1 cellular context compared by ENCODE assay signal in the genomic region with DNA sequence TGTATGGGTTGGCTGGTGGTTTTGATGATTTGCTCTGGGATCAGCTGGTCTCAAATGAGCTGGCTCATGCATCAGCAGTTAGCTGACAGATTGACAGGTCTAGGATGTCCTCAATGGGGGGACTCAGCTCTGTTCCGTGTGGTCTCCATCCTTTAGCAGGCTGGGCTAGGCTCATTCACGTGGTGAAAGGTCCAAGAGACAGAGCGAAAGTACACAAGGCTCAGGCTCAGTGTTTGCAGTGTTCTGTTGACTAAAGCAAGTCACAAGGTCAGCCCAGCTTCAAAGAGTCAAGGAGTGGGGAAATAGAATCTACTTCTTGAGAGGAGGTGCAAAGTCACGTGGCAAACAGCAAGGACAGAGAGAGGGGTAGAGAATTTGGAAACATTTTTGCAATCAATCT.
TF ChIP-seq lines count a peak whose summit lies in the region.

No MANE protein-coding gene starts in this region.

TF ChIP-seq in HepG2, 621 proteins besides CTCF, POLR2A, EP300 and RAD21 (continued from another document and continues in another):
- TF ChIP-seq, protein P1, sequence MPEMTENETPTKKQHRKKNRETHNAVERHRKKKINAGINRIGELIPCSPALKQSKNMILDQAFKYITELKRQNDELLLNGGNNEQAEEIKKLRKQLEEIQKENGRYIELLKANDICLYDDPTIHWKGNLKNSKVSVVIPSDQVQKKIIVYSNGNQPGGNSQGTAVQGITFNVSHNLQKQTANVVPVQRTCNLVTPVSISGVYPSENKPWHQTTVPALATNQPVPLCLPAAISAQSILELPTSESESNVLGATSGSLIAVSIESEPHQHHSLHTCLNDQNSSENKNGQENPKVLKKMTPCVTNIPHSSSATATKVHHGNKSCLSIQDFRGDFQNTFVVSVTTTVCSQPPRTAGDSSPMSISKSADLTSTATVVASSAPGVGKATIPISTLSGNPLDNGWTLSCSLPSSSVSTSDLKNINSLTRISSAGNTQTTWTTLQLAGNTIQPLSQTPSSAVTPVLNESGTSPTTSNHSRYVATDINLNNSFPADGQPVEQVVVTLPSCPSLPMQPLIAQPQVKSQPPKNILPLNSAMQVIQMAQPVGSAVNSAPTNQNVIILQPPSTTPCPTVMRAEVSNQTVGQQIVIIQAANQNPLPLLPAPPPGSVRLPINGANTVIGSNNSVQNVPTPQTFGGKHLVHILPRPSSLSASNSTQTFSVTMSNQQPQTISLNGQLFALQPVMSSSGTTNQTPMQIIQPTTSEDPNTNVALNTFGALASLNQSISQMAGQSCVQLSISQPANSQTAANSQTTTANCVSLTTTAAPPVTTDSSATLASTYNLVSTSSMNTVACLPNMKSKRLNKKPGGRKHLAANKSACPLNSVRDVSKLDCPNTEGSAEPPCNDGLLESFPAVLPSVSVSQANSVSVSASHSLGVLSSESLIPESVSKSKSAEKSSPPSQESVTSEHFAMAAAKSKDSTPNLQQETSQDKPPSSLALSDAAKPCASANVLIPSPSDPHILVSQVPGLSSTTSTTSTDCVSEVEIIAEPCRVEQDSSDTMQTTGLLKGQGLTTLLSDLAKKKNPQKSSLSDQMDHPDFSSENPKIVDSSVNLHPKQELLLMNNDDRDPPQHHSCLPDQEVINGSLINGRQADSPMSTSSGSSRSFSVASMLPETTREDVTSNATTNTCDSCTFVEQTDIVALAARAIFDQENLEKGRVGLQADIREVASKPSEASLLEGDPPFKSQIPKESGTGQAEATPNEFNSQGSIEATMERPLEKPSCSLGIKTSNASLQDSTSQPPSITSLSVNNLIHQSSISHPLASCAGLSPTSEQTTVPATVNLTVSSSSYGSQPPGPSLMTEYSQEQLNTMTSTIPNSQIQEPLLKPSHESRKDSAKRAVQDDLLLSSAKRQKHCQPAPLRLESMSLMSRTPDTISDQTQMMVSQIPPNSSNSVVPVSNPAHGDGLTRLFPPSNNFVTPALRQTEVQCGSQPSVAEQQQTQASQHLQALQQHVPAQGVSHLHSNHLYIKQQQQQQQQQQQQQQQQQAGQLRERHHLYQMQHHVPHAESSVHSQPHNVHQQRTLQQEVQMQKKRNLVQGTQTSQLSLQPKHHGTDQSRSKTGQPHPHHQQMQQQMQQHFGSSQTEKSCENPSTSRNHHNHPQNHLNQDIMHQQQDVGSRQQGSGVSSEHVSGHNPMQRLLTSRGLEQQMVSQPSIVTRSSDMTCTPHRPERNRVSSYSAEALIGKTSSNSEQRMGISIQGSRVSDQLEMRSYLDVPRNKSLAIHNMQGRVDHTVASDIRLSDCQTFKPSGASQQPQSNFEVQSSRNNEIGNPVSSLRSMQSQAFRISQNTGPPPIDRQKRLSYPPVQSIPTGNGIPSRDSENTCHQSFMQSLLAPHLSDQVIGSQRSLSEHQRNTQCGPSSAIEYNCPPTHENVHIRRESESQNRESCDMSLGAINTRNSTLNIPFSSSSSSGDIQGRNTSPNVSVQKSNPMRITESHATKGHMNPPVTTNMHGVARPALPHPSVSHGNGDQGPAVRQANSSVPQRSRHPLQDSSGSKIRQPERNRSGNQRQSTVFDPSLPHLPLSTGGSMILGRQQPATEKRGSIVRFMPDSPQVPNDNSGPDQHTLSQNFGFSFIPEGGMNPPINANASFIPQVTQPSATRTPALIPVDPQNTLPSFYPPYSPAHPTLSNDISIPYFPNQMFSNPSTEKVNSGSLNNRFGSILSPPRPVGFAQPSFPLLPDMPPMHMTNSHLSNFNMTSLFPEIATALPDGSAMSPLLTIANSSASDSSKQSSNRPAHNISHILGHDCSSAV (CRISPR knock-in tag; IDR thresholded peaks at IDR 0.05; ENCODE audit: borderline replicate concordance): no peak
- TF ChIP-seq ZNF496 (CRISPR knock-in tag; IDR thresholded peaks at IDR 0.05; ENCODE audit: insufficient replicate concordance): no peak
- no peak for TF ChIP-seq IKZF1 (IDR thresholded peaks at IDR 0.05)
- TF ChIP-seq JUNB (CRISPR knock-in tag; IDR thresholded peaks at IDR 0.05; ENCODE audit: borderline replicate concordance): no peak
- TF ChIP-seq HDAC6 (IDR thresholded peaks at IDR 0.05; ENCODE audit: low read depth, low read length): no peak
- TF ChIP-seq CHD4 (IDR thresholded peaks at IDR 0.05; ENCODE audit: borderline replicate concordance, low read length): no peak
- peak; percentile 29 for TF ChIP-seq ZNF781 (CRISPR knock-in tag; IDR thresholded peaks at IDR 0.05; ENCODE audit: borderline replicate concordance, not compliant biosample characterization)
- TF ChIP-seq, protein P2, sequence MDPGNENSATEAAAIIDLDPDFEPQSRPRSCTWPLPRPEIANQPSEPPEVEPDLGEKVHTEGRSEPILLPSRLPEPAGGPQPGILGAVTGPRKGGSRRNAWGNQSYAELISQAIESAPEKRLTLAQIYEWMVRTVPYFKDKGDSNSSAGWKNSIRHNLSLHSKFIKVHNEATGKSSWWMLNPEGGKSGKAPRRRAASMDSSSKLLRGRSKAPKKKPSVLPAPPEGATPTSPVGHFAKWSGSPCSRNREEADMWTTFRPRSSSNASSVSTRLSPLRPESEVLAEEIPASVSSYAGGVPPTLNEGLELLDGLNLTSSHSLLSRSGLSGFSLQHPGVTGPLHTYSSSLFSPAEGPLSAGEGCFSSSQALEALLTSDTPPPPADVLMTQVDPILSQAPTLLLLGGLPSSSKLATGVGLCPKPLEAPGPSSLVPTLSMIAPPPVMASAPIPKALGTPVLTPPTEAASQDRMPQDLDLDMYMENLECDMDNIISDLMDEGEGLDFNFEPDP (CRISPR knock-in tag; conservative IDR thresholded peaks at IDR 0.05): no peak
- TF ChIP-seq ZNF329 (CRISPR knock-in tag; IDR thresholded peaks at IDR 0.05; ENCODE audit: low read depth): no peak; the same call in 1 of the 2 replicates
- TF ChIP-seq, protein P3, sequence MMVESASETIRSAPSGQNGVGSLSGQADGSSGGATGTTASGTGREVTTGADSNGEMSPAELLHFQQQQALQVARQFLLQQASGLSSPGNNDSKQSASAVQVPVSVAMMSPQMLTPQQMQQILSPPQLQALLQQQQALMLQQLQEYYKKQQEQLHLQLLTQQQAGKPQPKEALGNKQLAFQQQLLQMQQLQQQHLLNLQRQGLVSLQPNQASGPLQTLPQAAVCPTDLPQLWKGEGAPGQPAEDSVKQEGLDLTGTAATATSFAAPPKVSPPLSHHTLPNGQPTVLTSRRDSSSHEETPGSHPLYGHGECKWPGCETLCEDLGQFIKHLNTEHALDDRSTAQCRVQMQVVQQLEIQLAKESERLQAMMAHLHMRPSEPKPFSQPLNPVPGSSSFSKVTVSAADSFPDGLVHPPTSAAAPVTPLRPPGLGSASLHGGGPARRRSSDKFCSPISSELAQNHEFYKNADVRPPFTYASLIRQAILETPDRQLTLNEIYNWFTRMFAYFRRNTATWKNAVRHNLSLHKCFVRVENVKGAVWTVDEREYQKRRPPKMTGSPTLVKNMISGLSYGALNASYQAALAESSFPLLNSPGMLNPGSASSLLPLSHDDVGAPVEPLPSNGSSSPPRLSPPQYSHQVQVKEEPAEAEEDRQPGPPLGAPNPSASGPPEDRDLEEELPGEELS (CRISPR knock-in tag; IDR thresholded peaks at IDR 0.05): peak; percentile 92
- no peak for TF ChIP-seq MTF2 (CRISPR knock-in tag; IDR thresholded peaks at IDR 0.05; ENCODE audit: borderline replicate concordance)
- TF ChIP-seq, protein P4, sequence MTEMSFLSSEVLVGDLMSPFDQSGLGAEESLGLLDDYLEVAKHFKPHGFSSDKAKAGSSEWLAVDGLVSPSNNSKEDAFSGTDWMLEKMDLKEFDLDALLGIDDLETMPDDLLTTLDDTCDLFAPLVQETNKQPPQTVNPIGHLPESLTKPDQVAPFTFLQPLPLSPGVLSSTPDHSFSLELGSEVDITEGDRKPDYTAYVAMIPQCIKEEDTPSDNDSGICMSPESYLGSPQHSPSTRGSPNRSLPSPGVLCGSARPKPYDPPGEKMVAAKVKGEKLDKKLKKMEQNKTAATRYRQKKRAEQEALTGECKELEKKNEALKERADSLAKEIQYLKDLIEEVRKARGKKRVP (CRISPR knock-in tag; IDR thresholded peaks at IDR 0.05): no peak
- TF ChIP-seq, protein P5, sequence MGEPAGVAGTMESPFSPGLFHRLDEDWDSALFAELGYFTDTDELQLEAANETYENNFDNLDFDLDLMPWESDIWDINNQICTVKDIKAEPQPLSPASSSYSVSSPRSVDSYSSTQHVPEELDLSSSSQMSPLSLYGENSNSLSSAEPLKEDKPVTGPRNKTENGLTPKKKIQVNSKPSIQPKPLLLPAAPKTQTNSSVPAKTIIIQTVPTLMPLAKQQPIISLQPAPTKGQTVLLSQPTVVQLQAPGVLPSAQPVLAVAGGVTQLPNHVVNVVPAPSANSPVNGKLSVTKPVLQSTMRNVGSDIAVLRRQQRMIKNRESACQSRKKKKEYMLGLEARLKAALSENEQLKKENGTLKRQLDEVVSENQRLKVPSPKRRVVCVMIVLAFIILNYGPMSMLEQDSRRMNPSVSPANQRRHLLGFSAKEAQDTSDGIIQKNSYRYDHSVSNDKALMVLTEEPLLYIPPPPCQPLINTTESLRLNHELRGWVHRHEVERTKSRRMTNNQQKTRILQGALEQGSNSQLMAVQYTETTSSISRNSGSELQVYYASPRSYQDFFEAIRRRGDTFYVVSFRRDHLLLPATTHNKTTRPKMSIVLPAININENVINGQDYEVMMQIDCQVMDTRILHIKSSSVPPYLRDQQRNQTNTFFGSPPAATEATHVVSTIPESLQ (CRISPR knock-in tag; conservative IDR thresholded peaks at IDR 0.05): no peak
- peak; percentile 92 for TF ChIP-seq ISL2 (CRISPR knock-in tag; IDR thresholded peaks at IDR 0.05)
- TF ChIP-seq SP4 (CRISPR knock-in tag; IDR thresholded peaks at IDR 0.05): peak; percentile 55; the same call in 1 of the 2 replicates
- peak; percentile 61; the same call in 1 of the 2 replicates for TF ChIP-seq ZNF343 (CRISPR knock-in tag; IDR thresholded peaks at IDR 0.05)
- peak; percentile 70; the same call in 1 of the 2 replicates for TF ChIP-seq ZNF557 (CRISPR knock-in tag; IDR thresholded peaks at IDR 0.05)
- no peak for TF ChIP-seq ZNF737 (CRISPR knock-in tag; IDR thresholded peaks at IDR 0.05; ENCODE audit: borderline replicate concordance)
- TF ChIP-seq KLF13 (CRISPR knock-in tag; IDR thresholded peaks at IDR 0.05): no peak
- TF ChIP-seq ZNF446 (CRISPR knock-in tag; IDR thresholded peaks at IDR 0.05): no peak
- TF ChIP-seq, protein P6, sequence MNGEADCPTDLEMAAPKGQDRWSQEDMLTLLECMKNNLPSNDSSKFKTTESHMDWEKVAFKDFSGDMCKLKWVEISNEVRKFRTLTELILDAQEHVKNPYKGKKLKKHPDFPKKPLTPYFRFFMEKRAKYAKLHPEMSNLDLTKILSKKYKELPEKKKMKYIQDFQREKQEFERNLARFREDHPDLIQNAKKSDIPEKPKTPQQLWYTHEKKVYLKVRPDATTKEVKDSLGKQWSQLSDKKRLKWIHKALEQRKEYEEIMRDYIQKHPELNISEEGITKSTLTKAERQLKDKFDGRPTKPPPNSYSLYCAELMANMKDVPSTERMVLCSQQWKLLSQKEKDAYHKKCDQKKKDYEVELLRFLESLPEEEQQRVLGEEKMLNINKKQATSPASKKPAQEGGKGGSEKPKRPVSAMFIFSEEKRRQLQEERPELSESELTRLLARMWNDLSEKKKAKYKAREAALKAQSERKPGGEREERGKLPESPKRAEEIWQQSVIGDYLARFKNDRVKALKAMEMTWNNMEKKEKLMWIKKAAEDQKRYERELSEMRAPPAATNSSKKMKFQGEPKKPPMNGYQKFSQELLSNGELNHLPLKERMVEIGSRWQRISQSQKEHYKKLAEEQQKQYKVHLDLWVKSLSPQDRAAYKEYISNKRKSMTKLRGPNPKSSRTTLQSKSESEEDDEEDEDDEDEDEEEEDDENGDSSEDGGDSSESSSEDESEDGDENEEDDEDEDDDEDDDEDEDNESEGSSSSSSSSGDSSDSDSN (CRISPR knock-in tag; IDR thresholded peaks at IDR 0.05): 0 out of 2 replicates have a peak, but pooled peaks have one; percentile 26
- no peak for TF ChIP-seq SCMH1 (CRISPR knock-in tag; IDR thresholded peaks at IDR 0.05; ENCODE audit: borderline replicate concordance)
- TF ChIP-seq ZNF432 (CRISPR knock-in tag; IDR thresholded peaks at IDR 0.05; ENCODE audit: borderline replicate concordance): no peak
- TF ChIP-seq, protein P7, sequence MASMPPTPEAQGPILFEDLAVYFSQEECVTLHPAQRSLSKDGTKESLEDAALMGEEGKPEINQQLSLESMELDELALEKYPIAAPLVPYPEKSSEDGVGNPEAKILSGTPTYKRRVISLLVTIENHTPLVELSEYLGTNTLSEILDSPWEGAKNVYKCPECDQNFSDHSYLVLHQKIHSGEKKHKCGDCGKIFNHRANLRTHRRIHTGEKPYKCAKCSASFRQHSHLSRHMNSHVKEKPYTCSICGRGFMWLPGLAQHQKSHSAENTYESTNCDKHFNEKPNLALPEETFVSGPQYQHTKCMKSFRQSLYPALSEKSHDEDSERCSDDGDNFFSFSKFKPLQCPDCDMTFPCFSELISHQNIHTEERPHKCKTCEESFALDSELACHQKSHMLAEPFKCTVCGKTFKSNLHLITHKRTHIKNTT (CRISPR knock-in tag; IDR thresholded peaks at IDR 0.05): no peak
- peak; percentile 99 for TF ChIP-seq SALL1 (CRISPR knock-in tag; IDR thresholded peaks at IDR 0.05)
- no peak for TF ChIP-seq SRF (IDR thresholded peaks at IDR 0.05; ENCODE audit: low read depth, low read length)
- TF ChIP-seq AGO1 (IDR thresholded peaks at IDR 0.05; ENCODE audit: low read depth, low read length, poor library complexity, severe bottlenecking): no peak
- no peak; the same call in 1 of the 2 replicates for TF ChIP-seq ZZZ3 (CRISPR knock-in tag; IDR thresholded peaks at IDR 0.05; ENCODE audit: borderline replicate concordance)
- TF ChIP-seq MAZ (IDR thresholded peaks at IDR 0.05; ENCODE audit: borderline replicate concordance, low read depth, low read length): no peak
- TF ChIP-seq MAZ (CRISPR knock-in tag; IDR thresholded peaks at IDR 0.05; ENCODE audit: low read depth): peak; percentile 63; the same call in 1 of the 2 replicates
- no peak for TF ChIP-seq ZFP82 (CRISPR knock-in tag; IDR thresholded peaks at IDR 0.05; ENCODE audit: borderline replicate concordance)
- TF ChIP-seq ZNF883 (CRISPR knock-in tag; IDR thresholded peaks at IDR 0.05; ENCODE audit: not compliant biosample characterization): no peak
- TF ChIP-seq NCOA1 (CRISPR knock-in tag; IDR thresholded peaks at IDR 0.05): no peak
- peak; percentile 82 for TF ChIP-seq FOXK2 (IDR thresholded peaks at IDR 0.05)
- no peak for TF ChIP-seq ATF7 (IDR thresholded peaks at IDR 0.05)
- TF ChIP-seq ATF7 (CRISPR knock-in tag; IDR thresholded peaks at IDR 0.05): 0 out of 2 replicates have a peak, but pooled peaks have one; percentile 50
- no peak for TF ChIP-seq CHD2 (IDR thresholded peaks at IDR 0.05; ENCODE audit: low read depth, low read length)
- 0 out of 2 replicates have a peak, but pooled peaks have one; percentile 73 for TF ChIP-seq ESRRA (CRISPR knock-in tag; IDR thresholded peaks at IDR 0.05; ENCODE audit: low read depth)
- peak; percentile 41; the same call in 1 of the 2 replicates for TF ChIP-seq ZFX (CRISPR knock-in tag; IDR thresholded peaks at IDR 0.05; ENCODE audit: low read depth)
- TF ChIP-seq NFKB2 (CRISPR knock-in tag; IDR thresholded peaks at IDR 0.05; ENCODE audit: borderline replicate concordance): no peak
- TF ChIP-seq ZNF589 (CRISPR knock-in tag; conservative IDR thresholded peaks at IDR 0.05): no peak
- TF ChIP-seq FOXJ3 (CRISPR knock-in tag; IDR thresholded peaks at IDR 0.05; ENCODE audit: borderline replicate concordance): peak; percentile 93
- peak; percentile 75 for TF ChIP-seq ZFP1 (CRISPR knock-in tag; IDR thresholded peaks at IDR 0.05)
- no peak for TF ChIP-seq ZNF30 (CRISPR knock-in tag; IDR thresholded peaks at IDR 0.05)
- TF ChIP-seq, protein P8, sequence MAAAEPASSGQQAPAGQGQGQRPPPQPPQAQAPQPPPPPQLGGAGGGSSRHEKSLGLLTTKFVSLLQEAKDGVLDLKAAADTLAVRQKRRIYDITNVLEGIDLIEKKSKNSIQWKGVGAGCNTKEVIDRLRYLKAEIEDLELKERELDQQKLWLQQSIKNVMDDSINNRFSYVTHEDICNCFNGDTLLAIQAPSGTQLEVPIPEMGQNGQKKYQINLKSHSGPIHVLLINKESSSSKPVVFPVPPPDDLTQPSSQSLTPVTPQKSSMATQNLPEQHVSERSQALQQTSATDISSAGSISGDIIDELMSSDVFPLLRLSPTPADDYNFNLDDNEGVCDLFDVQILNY (CRISPR knock-in tag; conservative IDR thresholded peaks at IDR 0.05): no peak
